In genomic region chr3:3201584-3201983, GRCh38 we compare ENCODE assay signal across 11 cellular contexts. TPM values are rescaled to one million over a fixed set of nuclear protein-coding genes. Genes with fewer than 3 reads are reported as not detected.
DNase-seq lines count a peak whose midpoint lies in the region; ATAC-seq, FAIRE-seq and TF ChIP-seq lines count a peak whose summit lies in the region.
"Had no signal": no experiment of that assay in that cellular context is flagged by ENCODE, and none has a peak within 500 bp of the region (broad histone marks: within the 10 kb centered on the region; RNA-seq: fewer than 3 reads in every experiment).

No MANE protein-coding gene starts in this region.

- H3K36me3 ChIP-seq in mesendoderm (ENCODE audit: control insufficient read depth, insufficient read depth, low read length) (no peaks in the 10 kb centered on the region), left lung (no peaks in the 10 kb centered on the region)

- no CpG with 5 or more reads among the region's 3 CpGs for WGBS in mesendoderm (ENCODE audit: extremely low coverage, insufficient coverage, low lambda C conversion rate)

- no peak overlapping the region for H3K18ac ChIP-seq in mesendoderm (ENCODE audit: low read length)

- H2BK120ac ChIP-seq in mesendoderm (ENCODE audit: low read depth, low read length) = no peak overlapping the region

- H2AK5ac ChIP-seq in mesendoderm (ENCODE audit: low read length) = no peak overlapping the region

- no peak overlapping the region for H4K8ac ChIP-seq in mesendoderm (ENCODE audit: low read depth, low read length)

- H3K4me1 ChIP-seq in mesendoderm (ENCODE audit: control insufficient read depth, low read depth, low read length) = peaks cover 2% of the 10 kb centered on the region
- H3K4me1 ChIP-seq in left lung = no peaks in the 10 kb centered on the region

- H3K9me3 ChIP-seq in left lung = no peaks in the 10 kb centered on the region
- H3K9me3 ChIP-seq: SK-N-SH had no signal

- ATAC-seq in GM18861 (IDR thresholded peaks at IDR 0.05; ENCODE audit: unreplicated experiment) (peak; percentile 90), GM21528 (IDR thresholded peaks at IDR 0.05; ENCODE audit: low FRiP score, unreplicated experiment) (peak; percentile 95), HG03135 (IDR thresholded peaks at IDR 0.05; ENCODE audit: unreplicated experiment) (peak; percentile 83), left lung (no peak)

- H3K4ac ChIP-seq in mesendoderm (ENCODE audit: low read depth, low read length) = no peak overlapping the region

- no peak overlapping the region for H3K56ac ChIP-seq in mesendoderm (ENCODE audit: low read length)

- no peak overlapping the region for H2BK5ac ChIP-seq in mesendoderm (ENCODE audit: low read length)

- FAIRE-seq in RCC 7860 (lab: Jason Lieb, UNC) = no peak
- FAIRE-seq: frontal cortex had no signal

- H3K9ac ChIP-seq in mesendoderm (ENCODE audit: low read length) = no peak overlapping the region
- H3K9ac ChIP-seq: SK-N-SH had no signal

- no peak overlapping the region for H3K23ac ChIP-seq in mesendoderm (ENCODE audit: low read length)

- no peaks in the 10 kb centered on the region for H3K79me2 ChIP-seq in mesendoderm (ENCODE audit: control insufficient read depth, insufficient read depth, low read length)

- DNase-seq in mesendoderm = peak; percentile 47
- no peak for DNase-seq in inferior parietal cortex (ENCODE audit: extremely low spot score)
- DNase-seq in DMS153 (lab: John Stamatoyannopoulos, UW) = no peak
- no peak for DNase-seq in RCC 7860 (ENCODE audit: low spot score)
- no peak for DNase-seq in left lung
- DNase-seq: NCI-H2107, SK-N-SH had no signal

- no peaks in the 10 kb centered on the region for H3K27me3 ChIP-seq in mesendoderm (ENCODE audit: insufficient read depth, low read length, poor library complexity)
- no peaks in the 10 kb centered on the region for H3K27me3 ChIP-seq in left lung

- no peaks in the 10 kb centered on the region for H3K79me1 ChIP-seq in mesendoderm (ENCODE audit: low read length)

- no peak overlapping the region for H3K4me2 ChIP-seq in mesendoderm (ENCODE audit: low read length)
- H3K4me2 ChIP-seq: SK-N-SH had no signal

- H4K5ac ChIP-seq in mesendoderm (ENCODE audit: low read length) = no peak overlapping the region

- H3K27ac ChIP-seq in mesendoderm (ENCODE audit: low read depth, low read length) (no peak overlapping the region), left lung (no peak overlapping the region)

- H2BK15ac ChIP-seq in mesendoderm (replicated peaks; ENCODE audit: low read depth) = peak overlapping the region; percentile 76

- no peak overlapping the region for H3K4me3 ChIP-seq in mesendoderm (ENCODE audit: low read length)
- no peak overlapping the region for H3K4me3 ChIP-seq in left lung

- intact Hi-C loops in left lung (cut with DNase I) = loop anchor here in 1 of 2 donors (10.0 kb wide), 1 partner anchor 1083 kb away; no protein-coding TSS in a partner anchor

- TF ChIP-seq CTCF in left lung (IDR thresholded peaks at IDR 0.05) = no peak

RNA-seq across cellular contexts. Expression of gene CRBN, which starts 22.1 kb away (rescaled TPM):
- polyA plus RNA-seq in mesendoderm (2013, experiment 1 of 2) = 21.0 TPM
- 22.0 TPM for polyA plus RNA-seq in mesendoderm (2013, experiment 2 of 2)
- total RNA-seq in left lung = 10 to 100 TPM; 34.4 to 34.8 TPM
